9 cellular contexts compared by ENCODE assay signal in genomic region chr3:50583897-50584296, GRCh38. TPM values are rescaled to one million over a fixed set of nuclear protein-coding genes. Genes with fewer than 3 reads are reported as not detected.
DNase-seq lines count a peak whose midpoint lies in the region; ATAC-seq and TF ChIP-seq lines count a peak whose summit lies in the region.
"Had no signal": no experiment of that assay in that cellular context is flagged by ENCODE, and none has a peak within 500 bp of the region (broad histone marks: within the 10 kb centered on the region; RNA-seq: fewer than 3 reads in every experiment).

No MANE protein-coding gene starts in this region.

- H3K27me3 Mint-ChIP-seq in H9 (ENCODE audit: low read depth) = peaks cover 8% of the 10 kb centered on the region
- no peaks in the 10 kb centered on the region for H3K27me3 Mint-ChIP-seq in activated CD8-positive, alpha-beta T cell treated with anti-CD3 and anti-CD28 coated beads, Interleukin-2, amount 10 ng/mL, durations not matched to agents 7 days and 5 days (ENCODE audit: low read depth)

- peak overlapping the region in 2 of 3 experiments; percentile 17; a peak in 2 of 7 replicates for H3K27ac Mint-ChIP-seq in H9
- H3K27ac Mint-ChIP-seq in activated CD8-positive, alpha-beta T cell treated with anti-CD3 and anti-CD28 coated beads, Interleukin-2, amount 10 ng/mL, durations not matched to agents 7 days and 5 days = peak overlapping the region; percentile 81

- no peaks in the 10 kb centered on the region for H4K20me1 ChIP-seq in H9 (ENCODE audit: control insufficient read depth, insufficient read depth, insufficient read length)

- no peak overlapping the region for H2AK5ac ChIP-seq in H9 (ENCODE audit: insufficient read length, low read length)

- no peak overlapping the region for H3K18ac ChIP-seq in H9 (ENCODE audit: insufficient read length, low read depth, low read length)

- H4K91ac ChIP-seq in H9 (ENCODE audit: insufficient read length, low read depth, low read length) = no peak overlapping the region

- no peak overlapping the region for H3K4me3 ChIP-seq in right cardiac atrium (ENCODE audit: low read length)

- no peak overlapping the region for H3K9ac ChIP-seq in H9 (ENCODE audit: extremely low read depth, insufficient read length, low read length)

- DNase-seq in H9 (no peak), right cardiac atrium (peak; percentile 83 to 92 (median 92)), HUDEP-2 (lab: John Stamatoyannopoulos, UW; ENCODE audit: unreplicated experiment in 76 of 76) (no peak), DMS 273 treated with DMSO at 0.1 percent for 48 hours (lab: John Stamatoyannopoulos, UW) (no peak)
- DNase-seq in activated CD8-positive, alpha-beta T cell treated with anti-CD3 and anti-CD28 coated beads, Interleukin-2, amount 10 ng/mL, durations not matched to agents 7 days and 5 days = no peak
- DNase-seq in stimulated activated CD8-positive, alpha-beta memory T cell treated with anti-CD3 and anti-CD28 coated beads, Interleukin-4, amount 100 ng/mL, for 48 hours = peak; percentile 28
- DNase-seq: NCI-H2081 treated with DMSO at 0.1 percent for 48 hours had no signal

- no peak overlapping the region for H4K8ac ChIP-seq in H9 (replicated peaks; ENCODE audit: insufficient read length, low read depth, low read length)

- no peak overlapping the region for H2BK15ac ChIP-seq in H9 (ENCODE audit: low read depth, low read length)

- H3K9me3 ChIP-seq in H9 (ENCODE audit: control insufficient read depth, low read depth, low read length) = no peaks in the 10 kb centered on the region
- H3K9me3 ChIP-seq in right cardiac atrium (ENCODE audit: control insufficient read depth, low read length) = no peaks in the 10 kb centered on the region

- no peaks in the 10 kb centered on the region for H3K9me3 Mint-ChIP-seq in H9
- no peaks in the 10 kb centered on the region for H3K9me3 Mint-ChIP-seq in activated CD8-positive, alpha-beta T cell treated with anti-CD3 and anti-CD28 coated beads, Interleukin-2, amount 10 ng/mL, durations not matched to agents 7 days and 5 days (ENCODE audit: insufficient read depth)

- intact Hi-C loops in right cardiac atrium (cut with DNase I) = no loop called here

- no peak overlapping the region for H3K4ac ChIP-seq in H9 (ENCODE audit: low read depth, low read length)

- no peaks in the 10 kb centered on the region for H3K79me1 ChIP-seq in H9 (ENCODE audit: insufficient read depth, low read depth, low read length, poor library complexity, severe bottlenecking)

- H3K23ac ChIP-seq in H9 (ENCODE audit: insufficient read length, low read depth, low read length) = no peak overlapping the region

- CTCF ChIA-PET in activated CD8-positive, alpha-beta T cell treated with anti-CD3 and anti-CD28 coated beads, Interleukin-2, amount 10 ng/mL, durations not matched to agents 7 days and 5 days (lab: Charles Lee) = interaction anchor here (4.5 to 24.5 kb wide), 2 partner anchors 11 to 27 kb away, joined by 27 to 1321 read pairs; partner anchors contain the start of genes CISH and MAPKAPK3

- peaks cover 0 to 3% of the 10 kb centered on the region in 2 experiments; a peak in 2 of 4 replicates for H3K4me1 Mint-ChIP-seq in H9
- H3K4me1 Mint-ChIP-seq in activated CD8-positive, alpha-beta T cell treated with anti-CD3 and anti-CD28 coated beads, Interleukin-2, amount 10 ng/mL, durations not matched to agents 7 days and 5 days (ENCODE audit: low read depth) = peaks cover 97% of the 10 kb centered on the region

- no peaks in the 10 kb centered on the region for H3K79me2 ChIP-seq in H9 (ENCODE audit: insufficient read depth, low read length)

- peak overlapping the region in 1 of 2 experiments; percentile 33; a peak in 1 of 5 replicates for H3K4me3 Mint-ChIP-seq in H9
- H3K4me3 Mint-ChIP-seq in activated CD8-positive, alpha-beta T cell treated with anti-CD3 and anti-CD28 coated beads, Interleukin-2, amount 10 ng/mL, durations not matched to agents 7 days and 5 days = no peak overlapping the region

- H2BK20ac ChIP-seq in H9 (ENCODE audit: low read depth, low read length, poor library complexity, severe bottlenecking) = no peak overlapping the region

- H3K36me3 Mint-ChIP-seq in H9 (ENCODE audit: insufficient read depth in 1 of 3, low read depth in 3 of 3) = peaks cover 0 to 7% (median 4%) of the 10 kb centered on the region in 3 experiments; a peak in 4 of 7 replicates
- H3K36me3 Mint-ChIP-seq in activated CD8-positive, alpha-beta T cell treated with anti-CD3 and anti-CD28 coated beads, Interleukin-2, amount 10 ng/mL, durations not matched to agents 7 days and 5 days (ENCODE audit: low read depth) = peaks cover 95% of the 10 kb centered on the region

- no peak overlapping the region for H2AFZ ChIP-seq in H9 (ENCODE audit: low read length)

- TF ChIP-seq CTCF in H9 (conservative IDR thresholded peaks at IDR 0.05) = no peak

- no peak overlapping the region for H3K14ac ChIP-seq in H9 (ENCODE audit: insufficient read depth, low read length)

- H3K4me1 ChIP-seq in H9 (ENCODE audit: insufficient read depth, low read length) (no peaks in the 10 kb centered on the region), right cardiac atrium (ENCODE audit: control insufficient read depth, insufficient read depth, low read length) (peaks cover 37% of the 10 kb centered on the region)

- no peak overlapping the region for H3T11ph ChIP-seq in H9 (ENCODE audit: low read length)

- no peaks in the 10 kb centered on the region for H3K27me3 ChIP-seq in H9 (ENCODE audit: insufficient read depth, low read length)
- no peaks in the 10 kb centered on the region for H3K27me3 ChIP-seq in right cardiac atrium (ENCODE audit: control insufficient read depth, insufficient read depth)

- no peak overlapping the region for H2BK12ac ChIP-seq in H9 (ENCODE audit: insufficient read length, low read depth, low read length)

- no peak overlapping the region for H3K56ac ChIP-seq in H9 (ENCODE audit: insufficient read length, low read depth, low read length)

- H3K27ac ChIP-seq in H9 (ENCODE audit: insufficient read length, low read depth, low read length) = no peak overlapping the region
- peak overlapping the region; percentile 88 for H3K27ac ChIP-seq in right cardiac atrium (ENCODE audit: low read length)

- ATAC-seq in activated CD8-positive, alpha-beta T cell treated with anti-CD3 and anti-CD28 coated beads, Interleukin-2, amount 10 ng/mL, durations not matched to agents 7 days and 5 days = no peak
- ATAC-seq in right cardiac atrium (peak; percentile 78 to 81), HG03460 (IDR thresholded peaks at IDR 0.05; ENCODE audit: unreplicated experiment) (no peak)
- ATAC-seq: activated CD4-positive, CD25-positive, alpha-beta regulatory T cell treated with anti-CD3 and anti-CD28 coated beads, Interleukin-2, amount 50 U/mL, for 24 hours had no signal

- H3K23me2 ChIP-seq in H9 (ENCODE audit: insufficient read length, low read depth, low read length, poor library complexity, severe bottlenecking) = no peaks in the 10 kb centered on the region

- POLR2A ChIA-PET in activated CD8-positive, alpha-beta T cell treated with anti-CD3 and anti-CD28 coated beads, Interleukin-2, amount 10 ng/mL, durations not matched to agents 7 days and 5 days (lab: Charles Lee) = interaction anchor here (1.0 to 2.1 kb wide), 6 partner anchors 9 to 25 kb away, joined by 3 to 7 read pairs (median 4); partner anchors contain the start of gene HEMK1

- H2BK5ac ChIP-seq in H9 (ENCODE audit: insufficient read length, low read length) = no peak overlapping the region

- H2BK120ac ChIP-seq in H9 (ENCODE audit: low read depth, low read length, poor library complexity, severe bottlenecking) = no peak overlapping the region

- no CpG with 5 or more reads among the region's 6 CpGs for WGBS in H9 (ENCODE audit: extremely low coverage, insufficient read length, low lambda C conversion rate)
- WGBS in right cardiac atrium = 47% methylated on average over 6 of the region's 6 CpGs

- no peak overlapping the region for H3K4me2 ChIP-seq in H9 (ENCODE audit: insufficient read depth, insufficient read length, low read length)

- H4K5ac ChIP-seq in H9 (ENCODE audit: insufficient read length, low read depth, low read length) = no peak overlapping the region

RNA-seq across cellular contexts. Expression of gene HEMK1, which starts 14.6 kb away (rescaled TPM):
- total RNA-seq in H9 (2021) (11.6 and 12.5 TPM in 2 replicates), right cardiac atrium (10 to 100 TPM; 14.0 to 18.3 (median 15.8) TPM)
- 10 to 100 TPM; 83.3 to 86.0 TPM for total RNA-seq in activated CD8-positive, alpha-beta T cell treated with anti-CD3 and anti-CD28 coated beads, Interleukin-2, amount 10 ng/mL, durations not matched to agents 7 days and 5 days
- 16.6 TPM for polyA plus RNA-seq in right cardiac atrium

RNA-seq across cellular contexts. Expression of gene C3orf18, which starts 16.4 kb away (rescaled TPM):
- total RNA-seq in H9 (2021) (5.5 and 7.1 TPM in 2 replicates), right cardiac atrium (10 to 100 TPM; 27.2 to 44.2 (median 40.6) TPM)
- total RNA-seq in activated CD8-positive, alpha-beta T cell treated with anti-CD3 and anti-CD28 coated beads, Interleukin-2, amount 10 ng/mL, durations not matched to agents 7 days and 5 days = 10 to 100 TPM; 58.5 to 61.6 TPM
- 29.5 TPM for polyA plus RNA-seq in right cardiac atrium

RNA-seq across cellular contexts. Expression of gene CISH, which starts 27.7 kb away (rescaled TPM):
- 1.7 and 2.2 TPM in 2 replicates for total RNA-seq in H9 (2021)
- 100 to 1,000 TPM; 380 to 394 TPM for total RNA-seq in activated CD8-positive, alpha-beta T cell treated with anti-CD3 and anti-CD28 coated beads, Interleukin-2, amount 10 ng/mL, durations not matched to agents 7 days and 5 days
- 10 to 100 TPM in 3 of 4 donors, 1 to 10 TPM in 1; 9.1 to 27.8 (median 11.2) TPM for total RNA-seq in right cardiac atrium
- 8.0 TPM for polyA plus RNA-seq in right cardiac atrium

RNA-seq across cellular contexts. Expression of gene MAPKAPK3, which starts 33.1 kb away (rescaled TPM):
- 57.0 and 57.9 TPM in 2 replicates for total RNA-seq in H9 (2021)
- total RNA-seq in activated CD8-positive, alpha-beta T cell treated with anti-CD3 and anti-CD28 coated beads, Interleukin-2, amount 10 ng/mL, durations not matched to agents 7 days and 5 days = 100 to 1,000 TPM; 224 to 225 TPM
- total RNA-seq in right cardiac atrium = 100 to 1,000 TPM; 167 to 260 (median 225) TPM
- polyA plus RNA-seq in right cardiac atrium = 181 TPM

Comparison
In these comparisons a context has a peak if more than half of its experiments do, and no peak if none do; other contexts are left out.
1. DNase-seq: peak in right cardiac atrium (3 of 3) and stimulated activated CD8-positive, alpha-beta memory T cell treated with anti-CD3 and anti-CD28 coated beads, Interleukin-4, amount 100 ng/mL, for 48 hours (single experiment); none in H9 (single experiment), activated CD8-positive, alpha-beta T cell treated with anti-CD3 and anti-CD28 coated beads, Interleukin-2, amount 10 ng/mL, durations not matched to agents 7 days and 5 days (single experiment), HUDEP-2 (0 of 76) and DMS 273 treated with DMSO at 0.1 percent for 48 hours (single experiment).
2. ATAC-seq: peak in right cardiac atrium (2 of 2); none in activated CD8-positive, alpha-beta T cell treated with anti-CD3 and anti-CD28 coated beads, Interleukin-2, amount 10 ng/mL, durations not matched to agents 7 days and 5 days (single experiment) and HG03460 (single experiment).
3. RNA of gene CISH, which starts 27.7 kb away (total RNA-seq): 380 to 394 TPM in activated CD8-positive, alpha-beta T cell treated with anti-CD3 and anti-CD28 coated beads, Interleukin-2, amount 10 ng/mL, durations not matched to agents 7 days and 5 days; 9.1 to 27.8 TPM in right cardiac atrium and 1.7 to 2.2 TPM in H9; every median in the first group is over 10 times any median in the second.